9 cellular contexts compared by ENCODE assay signal in the genomic region with DNA sequence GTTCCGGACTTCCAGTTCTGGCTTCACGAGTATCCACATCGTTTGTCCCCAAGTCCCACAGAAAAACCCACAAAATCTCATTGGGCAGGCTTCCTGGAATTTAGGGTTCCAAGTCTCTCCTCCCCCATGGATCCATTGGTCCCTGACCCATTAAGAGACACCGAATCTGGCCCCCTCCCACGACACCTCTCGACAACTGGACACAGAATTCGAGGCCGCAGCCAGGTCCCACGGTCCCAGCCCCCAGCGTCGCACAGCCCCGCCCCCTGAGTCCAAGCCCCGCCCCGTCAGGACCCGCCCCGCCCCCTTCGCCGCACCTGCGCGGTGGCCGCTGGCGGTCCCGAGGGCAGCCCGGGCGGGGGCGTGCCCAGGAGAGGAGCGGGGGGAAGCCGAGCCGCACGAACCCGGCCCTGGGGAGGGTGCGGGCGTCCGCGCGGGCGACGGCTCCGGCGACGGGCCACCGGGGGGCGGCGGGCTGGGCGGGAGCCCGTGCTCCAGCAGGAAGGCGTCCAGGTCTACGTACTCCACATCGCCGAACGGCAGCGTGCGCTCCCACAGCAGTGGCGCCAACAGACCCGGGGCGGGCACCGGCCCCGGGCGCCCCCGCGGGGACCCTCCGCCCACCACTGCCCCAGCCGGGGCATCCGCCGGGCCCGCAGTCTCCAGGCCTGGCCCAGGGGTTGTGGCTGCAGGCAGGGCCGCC. TPM values are rescaled to one million over a fixed set of nuclear protein-coding genes. Genes with fewer than 3 reads are reported as not detected.
DNase-seq lines count a peak whose midpoint lies in the region; ATAC-seq and TF ChIP-seq lines count a peak whose summit lies in the region.
"Had no signal": no experiment of that assay in that cellular context is flagged by ENCODE, and none has a peak within 500 bp of the region (broad histone marks: within the 10 kb centered on the region; RNA-seq: fewer than 3 reads in every experiment).

No MANE protein-coding gene starts in this region.

- peak; percentile 21 for ATAC-seq in activated CD4-positive, alpha-beta T cell treated with anti-CD3 and anti-CD28 coated beads for 36 hours
- ATAC-seq in lower lobe of right lung (peak; percentile 66 to 67), HG03196 (IDR thresholded peaks at IDR 0.05; ENCODE audit: unreplicated experiment) (no peak)

- peak overlapping the region; percentile 81 for H3K4me3 ChIP-seq in colonic mucosa
- peak overlapping the region; percentile 84 for H3K4me3 ChIP-seq in lower lobe of right lung

- TF ChIP-seq CTCF in colonic mucosa (IDR thresholded peaks at IDR 0.05) (no peak), lower lobe of right lung (IDR thresholded peaks at IDR 0.05) (no peak)

- peaks cover 59% of the 10 kb centered on the region for H3K4me1 Mint-ChIP-seq in activated CD4-positive, alpha-beta T cell treated with anti-CD3 and anti-CD28 coated beads for 36 hours

- CTCF ChIA-PET in activated CD4-positive, alpha-beta T cell treated with anti-CD3 and anti-CD28 coated beads for 36 hours (lab: Charles Lee): interaction anchor here (1.2 kb wide), 1 partner anchor 47 kb away, joined by 3 read pairs; no protein-coding TSS in a partner anchor

- H3K36me3 Mint-ChIP-seq in activated CD4-positive, alpha-beta T cell treated with anti-CD3 and anti-CD28 coated beads for 36 hours (ENCODE audit: low read depth): peaks cover 11% of the 10 kb centered on the region

- H3K27me3 Mint-ChIP-seq in activated CD4-positive, alpha-beta T cell treated with anti-CD3 and anti-CD28 coated beads for 36 hours: no peaks in the 10 kb centered on the region

- peak overlapping the region; percentile 83 for H3K4me3 Mint-ChIP-seq in activated CD4-positive, alpha-beta T cell treated with anti-CD3 and anti-CD28 coated beads for 36 hours

- DNase-seq in DMS79 treated with DMSO at 0.1 percent for 48 hours (lab: John Stamatoyannopoulos, UW) (peak; percentile 54), DMS79 (lab: John Stamatoyannopoulos, UW) (no peak), NCI-H1092 treated with DMSO at 0.1 percent for 48 hours (lab: John Stamatoyannopoulos, UW) (peak; percentile 58), colonic mucosa (peak; percentile 80), lower lobe of right lung (peak; percentile 78)
- DNase-seq in activated CD4-positive, alpha-beta T cell treated with anti-CD3 and anti-CD28 coated beads for 36 hours: peak; percentile 88
- peak in 2 of 3 donors; percentile 63 to 77 for DNase-seq in stimulated activated CD4-positive, alpha-beta T cell treated with anti-CD3 and anti-CD28 coated beads, TNF-alpha, amount 100 ng/mL, for 48 hours (ENCODE audit: low read depth in 3 of 3)

- no peaks in the 10 kb centered on the region for H3K27me3 ChIP-seq in colonic mucosa
- no peaks in the 10 kb centered on the region for H3K27me3 ChIP-seq in lower lobe of right lung (ENCODE audit: low read depth)

- H3K9me3 Mint-ChIP-seq in activated CD4-positive, alpha-beta T cell treated with anti-CD3 and anti-CD28 coated beads for 36 hours (ENCODE audit: low read depth): no peaks in the 10 kb centered on the region

- intact Hi-C loops in activated CD4-positive, alpha-beta T cell treated with anti-CD3 and anti-CD28 coated beads for 36 hours (cut with DNase I, micrococcal nuclease): loop anchor here (1.0 to 10.0 kb wide), 10 partner anchors 103 to 1521 kb away; partner anchors contain the start of genes FTL (in 2 of the 2), ALDH16A1 (in 1 of the 2), CYTH2 (in 1 of the 2) and NOSIP (in 1 of the 2)
- intact Hi-C loops in colonic mucosa (cut with DNase I) (no loop called here), lower lobe of right lung (cut with DNase I) (no loop called here)

- peak overlapping the region; percentile 93 for H3K27ac ChIP-seq in colonic mucosa
- H3K27ac ChIP-seq in lower lobe of right lung: peak overlapping the region; percentile 96

- H3K36me3 ChIP-seq in colonic mucosa (no peaks in the 10 kb centered on the region), lower lobe of right lung (peaks cover 30% of the 10 kb centered on the region)

- H3K9ac ChIP-seq in colonic mucosa (ENCODE audit: low read depth in 2 of 2, low read length in 2 of 2): peak overlapping the region; percentile 82 to 99

- H3K9me3 ChIP-seq in colonic mucosa (no peaks in the 10 kb centered on the region), lower lobe of right lung (no peaks in the 10 kb centered on the region)

- peak overlapping the region; percentile 88 for H3K27ac Mint-ChIP-seq in activated CD4-positive, alpha-beta T cell treated with anti-CD3 and anti-CD28 coated beads for 36 hours

- H3K4me1 ChIP-seq in colonic mucosa (peaks cover 27% of the 10 kb centered on the region), lower lobe of right lung (peaks cover 67% of the 10 kb centered on the region)

- POLR2A ChIA-PET in activated CD4-positive, alpha-beta T cell treated with anti-CD3 and anti-CD28 coated beads for 36 hours (lab: Charles Lee): no interaction called here

RNA-seq across cellular contexts. Expression of gene DBP, which starts 1.8 kb away (rescaled TPM):
- 10 to 100 TPM in 1 of 2 experiments, 1 to 10 TPM in 1; 8.3 to 12.4 TPM for total RNA-seq in activated CD4-positive, alpha-beta T cell treated with anti-CD3 and anti-CD28 coated beads for 36 hours
- total RNA-seq in colonic mucosa (1 to 10 TPM; 4.7 to 8.9 TPM), lower lobe of right lung (17.7 TPM)

RNA-seq across cellular contexts. Expression of gene CA11, which starts 10.6 kb away (rescaled TPM):
- 10 to 100 TPM; 11.5 to 18.0 TPM for total RNA-seq in activated CD4-positive, alpha-beta T cell treated with anti-CD3 and anti-CD28 coated beads for 36 hours
- total RNA-seq in colonic mucosa (1 to 10 TPM; 1.4 to 2.7 TPM), lower lobe of right lung (7.8 TPM)

RNA-seq across cellular contexts. Expression of gene SPHK2, which starts 16.1 kb away (rescaled TPM):
- 10 to 100 TPM; 27.0 TPM for total RNA-seq in activated CD4-positive, alpha-beta T cell treated with anti-CD3 and anti-CD28 coated beads for 36 hours
- total RNA-seq in colonic mucosa (10 to 100 TPM; 36.2 to 48.4 TPM), lower lobe of right lung (23.8 TPM)

RNA-seq across cellular contexts. Expression of gene RPL18, which starts 16.4 kb away (rescaled TPM):
- total RNA-seq in activated CD4-positive, alpha-beta T cell treated with anti-CD3 and anti-CD28 coated beads for 36 hours: 1,000 to 10,000 TPM; 2,026 to 2,191 TPM
- 1,000 to 10,000 TPM; 1,499 to 1,736 TPM for total RNA-seq in colonic mucosa
- total RNA-seq in lower lobe of right lung: 997 TPM

RNA-seq across cellular contexts. Expression of gene FAM83E, which starts 20.5 kb away (rescaled TPM):
- 1 to 10 TPM; 1.5 to 4.1 TPM for total RNA-seq in activated CD4-positive, alpha-beta T cell treated with anti-CD3 and anti-CD28 coated beads for 36 hours
- total RNA-seq in colonic mucosa: 100 to 1,000 TPM; 150 to 198 TPM
- total RNA-seq in lower lobe of right lung: 34.1 TPM
- total RNA-seq: subcutaneous adipose tissue had no signal

Comparison
In these comparisons a context has a peak if more than half of its experiments do, and no peak if none do; other contexts are left out.
1. intact Hi-C loops: an anchor here in activated CD4-positive, alpha-beta T cell treated with anti-CD3 and anti-CD28 coated beads for 36 hours (1.0 to 10.0 kb wide); none called in colonic mucosa and lower lobe of right lung.